1 cellular context compared by ENCODE assay signal in the genomic region with DNA sequence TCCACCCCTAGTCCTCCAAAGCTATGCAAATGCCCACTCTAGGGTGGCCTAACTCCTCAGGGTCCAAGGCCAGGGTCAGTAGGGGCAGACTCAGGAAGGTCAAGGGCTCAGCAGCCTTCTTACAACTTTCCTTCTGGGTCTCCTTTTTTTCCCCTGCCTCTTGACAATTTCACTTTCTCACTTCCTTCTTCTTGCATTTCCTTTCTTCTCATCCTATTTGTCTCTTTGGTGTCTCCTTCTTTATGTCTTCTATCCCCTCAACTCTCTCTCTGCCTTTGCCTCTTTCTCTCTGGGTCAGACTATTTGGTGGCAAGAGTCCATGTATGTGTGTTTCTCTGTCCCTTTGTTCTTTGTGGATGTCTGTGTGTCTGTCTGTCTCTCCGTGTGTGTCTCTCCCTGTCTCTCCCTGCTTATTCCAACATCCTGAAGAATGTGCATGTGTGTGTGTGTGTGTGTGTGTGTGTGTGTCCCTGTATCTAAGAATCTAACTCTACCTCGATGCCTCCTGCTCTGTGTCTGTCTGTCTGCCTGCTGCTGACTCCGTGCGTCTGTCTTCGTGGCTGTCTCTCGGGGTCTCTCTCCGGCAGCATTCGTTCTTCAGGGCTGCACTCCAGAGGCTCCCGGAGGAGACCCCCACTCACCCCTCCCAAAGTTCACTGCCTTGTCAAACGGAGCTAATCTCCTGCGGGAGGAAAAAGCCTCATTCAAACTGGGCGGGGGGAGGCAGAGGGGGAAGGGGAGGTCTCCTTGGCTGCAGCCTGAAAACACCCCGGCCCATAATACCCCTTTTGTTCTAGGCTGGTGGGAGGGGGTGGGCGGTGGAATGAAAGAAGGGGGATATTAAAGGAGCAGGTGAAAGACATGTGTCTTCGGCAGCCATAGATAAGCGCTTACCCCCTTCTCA.
A peak's percentile ranks its signal among the peaks of the same experiment; 100 is the strongest.
TF ChIP-seq lines count a peak whose summit lies in the region.

No MANE protein-coding gene starts in this region.

TF ChIP-seq in HEK293, 187 proteins besides CTCF, POLR2A, EP300 and RAD21 (continued from another document):
- TF ChIP-seq ZNF580 (tag by site-specific recombination; IDR thresholded peaks at IDR 0.05) = no peak
- TF ChIP-seq ZNF133 (tag by site-specific recombination; IDR thresholded peaks at IDR 0.05) = 0 out of 2 replicates have a peak, but pooled peaks have one; percentile 15
- TF ChIP-seq EGR2 (tag by site-specific recombination; IDR thresholded peaks at IDR 0.05; ENCODE audit: low read depth) = 0 out of 2 replicates have a peak, but pooled peaks have one; percentile 14
- TF ChIP-seq ZNF530 (tag by site-specific recombination; IDR thresholded peaks at IDR 0.05; ENCODE audit: low read depth) = no peak
- TF ChIP-seq, protein P1, sequence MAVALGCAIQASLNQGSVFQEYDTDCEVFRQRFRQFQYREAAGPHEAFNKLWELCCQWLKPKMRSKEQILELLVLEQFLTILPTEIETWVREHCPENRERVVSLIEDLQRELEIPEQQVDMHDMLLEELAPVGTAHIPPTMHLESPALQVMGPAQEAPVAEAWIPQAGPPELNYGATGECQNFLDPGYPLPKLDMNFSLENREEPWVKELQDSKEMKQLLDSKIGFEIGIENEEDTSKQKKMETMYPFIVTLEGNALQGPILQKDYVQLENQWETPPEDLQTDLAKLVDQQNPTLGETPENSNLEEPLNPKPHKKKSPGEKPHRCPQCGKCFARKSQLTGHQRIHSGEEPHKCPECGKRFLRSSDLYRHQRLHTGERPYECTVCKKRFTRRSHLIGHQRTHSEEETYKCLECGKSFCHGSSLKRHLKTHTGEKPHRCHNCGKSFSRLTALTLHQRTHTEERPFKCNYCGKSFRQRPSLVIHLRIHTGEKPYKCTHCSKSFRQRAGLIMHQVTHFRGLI (tag by site-specific recombination; IDR thresholded peaks at IDR 0.05) = no peak
- no peak for TF ChIP-seq ZNF692 (tag by site-specific recombination; IDR thresholded peaks at IDR 0.05)
- peak; percentile 81 for TF ChIP-seq PRDM1 (tag by site-specific recombination; IDR thresholded peaks at IDR 0.05)
